In the genomic region with DNA sequence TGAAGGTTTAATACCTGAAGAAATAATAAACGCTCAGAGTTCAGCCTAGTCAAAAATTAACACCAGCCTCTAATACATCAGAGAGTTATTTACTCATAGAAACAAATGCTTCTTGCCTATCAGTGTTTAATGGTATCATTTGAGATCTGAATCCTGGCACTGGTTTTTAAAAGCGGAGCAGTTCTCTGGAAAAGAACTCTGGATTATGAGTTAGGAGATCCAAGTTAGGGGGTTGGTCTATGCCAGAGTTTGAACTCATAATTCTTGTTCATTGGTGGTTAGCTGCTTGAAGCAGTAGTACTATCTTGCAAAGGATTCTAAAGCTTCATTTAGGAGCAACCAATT, we compare ENCODE assay signal across 23 cellular contexts. TPM values are rescaled to one million over a fixed set of nuclear protein-coding genes. Genes with fewer than 3 reads are reported as not detected.
A peak's percentile ranks its signal among the peaks of the same experiment; 100 is the strongest.
DNase-seq lines count a peak whose midpoint lies in the region; ATAC-seq and TF ChIP-seq lines count a peak whose summit lies in the region.
"Had no signal": no experiment of that assay in that cellular context is flagged by ENCODE, and none has a peak within 500 bp of the region (broad histone marks: within the 10 kb centered on the region; RNA-seq: fewer than 3 reads in every experiment).

No MANE protein-coding gene starts in this region.

- peaks cover 11% of the 10 kb centered on the region for H3K36me3 ChIP-seq in DND-41 (ENCODE audit: insufficient read depth, low read length)
- H3K36me3 ChIP-seq in naive thymus-derived CD4-positive, alpha-beta T cell (ENCODE audit: control insufficient read depth in 2 of 3, insufficient read depth in 3 of 3, low read length in 3 of 3): no peaks in the 10 kb centered on the region
- no peaks in the 10 kb centered on the region for H3K36me3 ChIP-seq in thyroid gland
- H3K36me3 ChIP-seq: brain microvascular endothelial cell, lower lobe of right lung, upper lobe of right lung had no signal

- no peaks in the 10 kb centered on the region for H3K27me3 Mint-ChIP-seq in activated CD4-positive, alpha-beta T cell treated with anti-CD3 and anti-CD28 coated beads for 36 hours
- no peaks in the 10 kb centered on the region for H3K27me3 Mint-ChIP-seq in activated naive CD8-positive, alpha-beta T cell treated with anti-CD3 and anti-CD28 coated beads for 36 hours
- H3K27me3 Mint-ChIP-seq in naive thymus-derived CD4-positive, alpha-beta T cell: no peaks in the 10 kb centered on the region
- H3K27me3 Mint-ChIP-seq: activated B cell treated with CpG ODN at 0.5 μM for 24 hours, IgD-negative memory B cell had no signal

- POLR2A ChIA-PET in activated CD4-positive, alpha-beta T cell treated with anti-CD3 and anti-CD28 coated beads for 36 hours (lab: Charles Lee): no interaction called here
- POLR2A ChIA-PET in naive thymus-derived CD4-positive, alpha-beta T cell (lab: Charles Lee): interaction anchor here (0.6 to 2.1 kb wide), 5 partner anchors 13 to 38 kb away, joined by 3 to 6 read pairs (median 5); no protein-coding TSS in a partner anchor
- POLR2A ChIA-PET in GM10248 (lab: Yijun Ruan, JAX): interaction anchor here (0.8 kb wide), 1 partner anchor 13 kb away, joined by 3 read pairs; no protein-coding TSS in a partner anchor

- no peak for DNase-seq in activated CD4-positive, alpha-beta T cell treated with anti-CD3 and anti-CD28 coated beads for 36 hours
- DNase-seq in activated CD4-positive, alpha-beta T cell treated with anti-CD3 and anti-CD28 coated beads, Interleukin-2, amount 50 U/mL, for 1 hour: no peak
- DNase-seq in DND-41: no peak
- no peak for DNase-seq in activated naive CD8-positive, alpha-beta T cell treated with anti-CD3 and anti-CD28 coated beads for 36 hours
- DNase-seq in naive thymus-derived CD4-positive, alpha-beta T cell: no peak
- DNase-seq in GM10248 (ENCODE audit: extremely low spot score): no peak
- no peak for DNase-seq in thyroid gland
- DNase-seq in stimulated activated CD4-positive, alpha-beta T cell treated with anti-CD3 and anti-CD28 coated beads, Interleukin-4, amount 100 ng/mL, for 24 hours: no peak
- DNase-seq: activated B cell treated with CpG ODN at 0.5 μM for 24 hours; brain microvascular endothelial cell; cortex of kidney; DMS153; lower lobe of right lung; NCI-H1694 treated with DMSO at 0.1 percent for 48 hours; NCI-H748 treated with DMSO at 0.1 percent for 48 hours; right cardiac atrium; SHP77; stimulated activated naive CD4-positive, alpha-beta T cell treated with Interleukin-2 at 50 U/mL for 16 hours; upper lobe of right lung had no signal

- no peaks in the 10 kb centered on the region for H3K27me3 ChIP-seq in DND-41 (ENCODE audit: insufficient read depth, low read length, poor library complexity)
- H3K27me3 ChIP-seq in naive thymus-derived CD4-positive, alpha-beta T cell (ENCODE audit: control insufficient read depth in 2 of 2, insufficient read depth in 2 of 2, low read length in 2 of 2): no peaks in the 10 kb centered on the region
- H3K27me3 ChIP-seq in thyroid gland: no peaks in the 10 kb centered on the region
- H3K27me3 ChIP-seq: BLaER1, brain microvascular endothelial cell, hepatocyte, upper lobe of right lung had no signal

- no peak for TF ChIP-seq POLR2A in thyroid gland (IDR thresholded peaks at IDR 0.05)

- ATAC-seq in activated CD4-positive, alpha-beta T cell treated with anti-CD3 and anti-CD28 coated beads for 36 hours: no peak
- ATAC-seq in DND-41 (ENCODE audit: insufficient read depth, low read depth): no peak
- ATAC-seq in naive thymus-derived CD4-positive, alpha-beta T cell: no peak
- ATAC-seq: lower lobe of right lung, right cardiac atrium, upper lobe of right lung had no signal

- H3K79me2 ChIP-seq in DND-41 (ENCODE audit: insufficient read depth, low read length): peaks cover 95% of the 10 kb centered on the region

- peaks cover 11% of the 10 kb centered on the region for H4K20me1 ChIP-seq in DND-41 (ENCODE audit: insufficient read depth, low read length)

- H2AFZ ChIP-seq in DND-41 (ENCODE audit: low read depth, low read length): no peak overlapping the region
- H2AFZ ChIP-seq: hepatocyte had no signal

- CTCF ChIA-PET in activated CD4-positive, alpha-beta T cell treated with anti-CD3 and anti-CD28 coated beads for 36 hours (lab: Charles Lee): interaction anchor here (0.6 to 1.3 kb wide), 7 partner anchors 11 to 1095 kb away, joined by 3 to 4 read pairs (median 3); no protein-coding TSS in a partner anchor
- CTCF ChIA-PET in naive thymus-derived CD4-positive, alpha-beta T cell (lab: Charles Lee): interaction anchor here (0.5 to 0.6 kb wide), 2 partner anchors 8 to 484 kb away, joined by 4 to 5 read pairs; no protein-coding TSS in a partner anchor
- CTCF ChIA-PET in GM10248 (lab: Yijun Ruan, JAX): interaction anchor here (0.8 to 2.5 kb wide), 5 partner anchors 14 to 116 kb away, joined by 3 to 8 read pairs (median 4); no protein-coding TSS in a partner anchor

- 84 to 90% methylated on average over 2 of the region's 2 CpGs for WGBS in thyroid gland, 2 donors

- H3K9me3 Mint-ChIP-seq in activated CD4-positive, alpha-beta T cell treated with anti-CD3 and anti-CD28 coated beads for 36 hours (ENCODE audit: low read depth): peaks cover 1% of the 10 kb centered on the region
- peaks cover 7% of the 10 kb centered on the region for H3K9me3 Mint-ChIP-seq in activated naive CD8-positive, alpha-beta T cell treated with anti-CD3 and anti-CD28 coated beads for 36 hours
- H3K9me3 Mint-ChIP-seq in naive thymus-derived CD4-positive, alpha-beta T cell: peaks cover 0 to 16% (median 4%) of the 10 kb centered on the region in 11 donors
- H3K9me3 Mint-ChIP-seq: activated B cell treated with CpG ODN at 0.5 μM for 24 hours had no signal

- peaks cover 66% of the 10 kb centered on the region for H3K4me1 Mint-ChIP-seq in activated CD4-positive, alpha-beta T cell treated with anti-CD3 and anti-CD28 coated beads for 36 hours
- peaks cover 47% of the 10 kb centered on the region for H3K4me1 Mint-ChIP-seq in activated naive CD8-positive, alpha-beta T cell treated with anti-CD3 and anti-CD28 coated beads for 36 hours
- H3K4me1 Mint-ChIP-seq in naive thymus-derived CD4-positive, alpha-beta T cell: peaks cover 38 to 83% (median 57%) of the 10 kb centered on the region in 7 donors

- intact Hi-C loops in activated CD4-positive, alpha-beta T cell treated with anti-CD3 and anti-CD28 coated beads for 36 hours (cut with DNase I, micrococcal nuclease): no loop called here
- intact Hi-C loops in naive thymus-derived CD4-positive, alpha-beta T cell (cut with micrococcal nuclease): loop anchor here in 1 of 2 donors (5.0 kb wide), 2 partner anchors 37 to 92 kb away; no protein-coding TSS in a partner anchor
- intact Hi-C loops in thyroid gland (cut with DNase I): no loop called here

- H3K36me3 Mint-ChIP-seq in activated CD4-positive, alpha-beta T cell treated with anti-CD3 and anti-CD28 coated beads for 36 hours (ENCODE audit: low read depth): peaks cover 10% of the 10 kb centered on the region
- peaks cover 21% of the 10 kb centered on the region for H3K36me3 Mint-ChIP-seq in activated naive CD8-positive, alpha-beta T cell treated with anti-CD3 and anti-CD28 coated beads for 36 hours
- peaks cover 0 to 14% (median 5%) of the 10 kb centered on the region in 5 donors for H3K36me3 Mint-ChIP-seq in naive thymus-derived CD4-positive, alpha-beta T cell
- H3K36me3 Mint-ChIP-seq: IgD-negative memory B cell had no signal

- no peak overlapping the region for H3K4me3 Mint-ChIP-seq in activated CD4-positive, alpha-beta T cell treated with anti-CD3 and anti-CD28 coated beads for 36 hours
- H3K4me3 Mint-ChIP-seq in activated naive CD8-positive, alpha-beta T cell treated with anti-CD3 and anti-CD28 coated beads for 36 hours: no peak overlapping the region
- peak overlapping the region; percentile 12 to 73 (median 62) for H3K4me3 Mint-ChIP-seq in naive thymus-derived CD4-positive, alpha-beta T cell
- H3K4me3 Mint-ChIP-seq: activated B cell treated with CpG ODN at 0.5 μM for 24 hours had no signal

- H3K4me1 ChIP-seq in DND-41 (ENCODE audit: insufficient read depth, low read length): peaks cover 91% of the 10 kb centered on the region
- H3K4me1 ChIP-seq in naive thymus-derived CD4-positive, alpha-beta T cell (ENCODE audit: control insufficient read depth in 2 of 2, insufficient read depth in 2 of 2, low read length in 2 of 2): peaks cover 36 to 51% of the 10 kb centered on the region in 2 donors
- peaks cover 19% of the 10 kb centered on the region in 2 donors for H3K4me1 ChIP-seq in thyroid gland

- peak overlapping the region; percentile 57 for H3K27ac Mint-ChIP-seq in activated CD4-positive, alpha-beta T cell treated with anti-CD3 and anti-CD28 coated beads for 36 hours
- peak overlapping the region; percentile 12 for H3K27ac Mint-ChIP-seq in activated naive CD8-positive, alpha-beta T cell treated with anti-CD3 and anti-CD28 coated beads for 36 hours
- peak overlapping the region; percentile 40 to 94 (median 86) for H3K27ac Mint-ChIP-seq in naive thymus-derived CD4-positive, alpha-beta T cell
- H3K27ac Mint-ChIP-seq: activated B cell treated with CpG ODN at 0.5 μM for 24 hours had no signal

- H3K9me3 ChIP-seq in DND-41 (ENCODE audit: insufficient read depth, low read length, severe bottlenecking): peaks cover 11% of the 10 kb centered on the region
- H3K9me3 ChIP-seq in naive thymus-derived CD4-positive, alpha-beta T cell (ENCODE audit: control insufficient read depth in 2 of 3, low read length in 3 of 3): no peaks in the 10 kb centered on the region
- no peaks in the 10 kb centered on the region for H3K9me3 ChIP-seq in thyroid gland
- H3K9me3 ChIP-seq: lower lobe of right lung, upper lobe of right lung had no signal

- peak overlapping the region; percentile 77 for H3K27ac ChIP-seq in DND-41 (ENCODE audit: low read length)
- peak overlapping the region; percentile 64 for H3K27ac ChIP-seq in naive thymus-derived CD4-positive, alpha-beta T cell (ENCODE audit: low read depth, low read length)
- no peak overlapping the region for H3K27ac ChIP-seq in thyroid gland
- H3K27ac ChIP-seq: BLaER1, brain microvascular endothelial cell, hepatocyte, HL-60, lower lobe of right lung, upper lobe of right lung had no signal

- TF ChIP-seq CTCF in DND-41 (IDR thresholded peaks at IDR 0.05; ENCODE audit: borderline replicate concordance, extremely low read depth, low read length, poor library complexity, severe bottlenecking) (no peak), GM10248 (IDR thresholded peaks at IDR 0.05; ENCODE audit: control extremely low read depth, extremely low read depth, low read depth, missing control alignments) (no peak), thyroid gland (IDR thresholded peaks at IDR 0.05) (no peak)

- peak overlapping the region; percentile 29 for H3K9ac ChIP-seq in DND-41 (ENCODE audit: low read depth, low read length)
- H3K9ac ChIP-seq: BLaER1 had no signal

- H3K4me3 ChIP-seq in DND-41 (ENCODE audit: low read depth in 1 of 2, low read length in 2 of 2) (peak overlapping the region in 1 of 2 experiments; percentile 4; a peak in 1 of 4 replicates), thyroid gland (replicated peaks in 1 of 3) (no peak overlapping the region)
- H3K4me3 ChIP-seq in naive thymus-derived CD4-positive, alpha-beta T cell (ENCODE audit: low read length): no peak overlapping the region
- H3K4me3 ChIP-seq: BLaER1, hepatocyte, lower lobe of right lung, upper lobe of right lung had no signal

- H3K4me2 ChIP-seq in DND-41 (ENCODE audit: insufficient read depth, low read length): peak overlapping the region; percentile 48
- H3K4me2 ChIP-seq: BLaER1, hepatocyte had no signal

RNA-seq across cellular contexts. Expression of gene ARID4B, which starts 28.5 kb away (rescaled TPM):
- 10 to 100 TPM; 38.6 to 42.9 TPM for total RNA-seq in activated CD4-positive, alpha-beta T cell treated with anti-CD3 and anti-CD28 coated beads for 36 hours
- total RNA-seq in activated naive CD8-positive, alpha-beta T cell treated with anti-CD3 and anti-CD28 coated beads for 36 hours: 10 to 100 TPM; 30.1 to 30.6 TPM
- total RNA-seq in naive thymus-derived CD4-positive, alpha-beta T cell: 100 to 1,000 TPM in 2 of 5 experiments, 10 to 100 TPM in 3; 60.8 to 124 (median 93.2) TPM
- 10 to 100 TPM; 63.3 to 76.3 TPM for polyA plus RNA-seq in naive thymus-derived CD4-positive, alpha-beta T cell
- total RNA-seq in thyroid gland: 10 to 100 TPM; 49.0 to 65.4 (median 52.5) TPM

RNA-seq across cellular contexts. Expression of gene GGPS1, which starts 28.9 kb away (rescaled TPM):
- 10 to 100 TPM; 35.6 to 37.4 TPM for total RNA-seq in activated CD4-positive, alpha-beta T cell treated with anti-CD3 and anti-CD28 coated beads for 36 hours
- 10 to 100 TPM; 29.4 to 29.5 TPM for total RNA-seq in activated naive CD8-positive, alpha-beta T cell treated with anti-CD3 and anti-CD28 coated beads for 36 hours
- total RNA-seq in naive thymus-derived CD4-positive, alpha-beta T cell: 10 to 100 TPM; 26.5 to 51.7 (median 30.2) TPM
- polyA plus RNA-seq in naive thymus-derived CD4-positive, alpha-beta T cell: 10 to 100 TPM; 61.5 to 70.0 TPM
- total RNA-seq in thyroid gland: 10 to 100 TPM; 24.3 to 42.7 (median 33.2) TPM

Comparison
In these comparisons a context has a peak if more than half of its experiments do, and no peak if none do; other contexts are left out.
1. H3K27ac Mint-ChIP-seq: peak in every context shown above with its lines; median percentile 86 in naive thymus-derived CD4-positive, alpha-beta T cell; 57 in activated CD4-positive, alpha-beta T cell treated with anti-CD3 and anti-CD28 coated beads for 36 hours; 12 in activated naive CD8-positive, alpha-beta T cell treated with anti-CD3 and anti-CD28 coated beads for 36 hours.
2. H3K4me3 Mint-ChIP-seq: peak in naive thymus-derived CD4-positive, alpha-beta T cell (10 of 10); none in activated CD4-positive, alpha-beta T cell treated with anti-CD3 and anti-CD28 coated beads for 36 hours (single experiment) and activated naive CD8-positive, alpha-beta T cell treated with anti-CD3 and anti-CD28 coated beads for 36 hours (single experiment).
3. H3K27ac ChIP-seq: peak in DND-41 (single experiment) and naive thymus-derived CD4-positive, alpha-beta T cell (single experiment); none in thyroid gland (0 of 3).